ENCODE assay signal across 15 cellular contexts in the genomic region with DNA sequence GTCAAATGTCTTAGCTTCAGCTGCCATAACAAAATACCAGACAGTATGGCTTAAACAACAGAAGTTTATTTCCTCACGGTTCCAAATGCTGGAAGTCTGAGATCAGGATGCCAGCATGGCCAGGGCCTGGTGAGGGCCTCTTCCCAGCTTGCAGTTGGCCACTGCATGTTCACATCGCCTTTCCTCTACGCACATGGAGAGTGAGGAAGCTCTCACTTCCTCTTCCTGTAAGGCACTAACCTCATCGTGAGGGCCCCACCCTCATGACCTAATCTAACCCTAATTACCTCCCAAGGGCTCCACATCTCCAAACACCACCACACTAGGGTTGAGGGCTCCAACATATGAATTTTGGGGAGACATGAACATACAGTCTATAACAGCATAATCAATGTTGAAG.
"Had no signal": no experiment of that assay in that cellular context is flagged by ENCODE, and none has a peak within 500 bp of the region (broad histone marks: within the 10 kb centered on the region; RNA-seq: fewer than 3 reads in every experiment).

No MANE protein-coding gene starts in this region.

- H3K9me3 Mint-ChIP-seq: nephron progenitor cell had no signal

- DNase-seq: activated B cell treated with CpG ODN at 0.5 μM for 24 hours; activated CD4-positive, alpha-beta T cell treated with anti-CD3 and anti-CD28 coated beads for 48 hours; activated gamma-delta T cell treated with Interleukin-2 at 50 U/mL for 16 hours; activated naive CD8-positive, alpha-beta T cell treated with anti-CD3 and anti-CD28 coated beads, Interleukin-2, amount 50 U/mL, for 24 hours; activated T-cell treated with anti-CD3 and anti-CD28 coated beads, Interleukin-2, amount 50 U/mL, for 1 hour; effector memory CD8-positive, alpha-beta T cell; head of caudate nucleus; mesendoderm; nephron progenitor cell; right cardiac atrium; stimulated activated CD4-positive, alpha-beta T cell treated with anti-CD3 and anti-CD28 coated beads, Interleukin-4, amount 100 ng/mL, for 4 hours; stimulated activated CD8-positive, alpha-beta memory T cell treated with anti-CD3 and anti-CD28 coated beads, Interleukin-4, amount 100 ng/mL, for 48 hours; T-helper 2 cell had no signal

- H3K4me1 Mint-ChIP-seq: nephron progenitor cell had no signal

- ATAC-seq: activated naive CD8-positive, alpha-beta T cell treated with anti-CD3 and anti-CD28 coated beads, Interleukin-2, amount 50 U/mL, for 24 hours; effector memory CD8-positive, alpha-beta T cell; right cardiac atrium; SK-N-SH treated with all-trans-retinoic acid at 6 μM for 48 hours had no signal

- H3K27me3 Mint-ChIP-seq: activated B cell treated with CpG ODN at 0.5 μM for 24 hours; activated naive CD8-positive, alpha-beta T cell treated with anti-CD3 and anti-CD28 coated beads, Interleukin-2, amount 50 U/mL, for 24 hours; dendritic cell treated with granulocyte-macrophage colony-stimulating factor and Interleukin-4, amounts not matched to agents 40 ng/mL and 50 ng/mL, for 4 days; effector memory CD8-positive, alpha-beta T cell had no signal

- H3K27ac Mint-ChIP-seq: activated naive CD8-positive, alpha-beta T cell treated with anti-CD3 and anti-CD28 coated beads, Interleukin-2, amount 50 U/mL, for 24 hours; dendritic cell treated with granulocyte-macrophage colony-stimulating factor and Interleukin-4, amounts not matched to agents 40 ng/mL and 50 ng/mL, for 4 days; effector memory CD8-positive, alpha-beta T cell; nephron progenitor cell had no signal

- H3K4me3 Mint-ChIP-seq: activated B cell treated with CpG ODN at 0.5 μM for 24 hours; activated naive CD8-positive, alpha-beta T cell treated with anti-CD3 and anti-CD28 coated beads, Interleukin-2, amount 50 U/mL, for 24 hours; dendritic cell treated with granulocyte-macrophage colony-stimulating factor and Interleukin-4, amounts not matched to agents 40 ng/mL and 50 ng/mL, for 4 days; effector memory CD8-positive, alpha-beta T cell; nephron progenitor cell had no signal
